Comparison of ENCODE assay signal across 22 cellular contexts in the genomic region with DNA sequence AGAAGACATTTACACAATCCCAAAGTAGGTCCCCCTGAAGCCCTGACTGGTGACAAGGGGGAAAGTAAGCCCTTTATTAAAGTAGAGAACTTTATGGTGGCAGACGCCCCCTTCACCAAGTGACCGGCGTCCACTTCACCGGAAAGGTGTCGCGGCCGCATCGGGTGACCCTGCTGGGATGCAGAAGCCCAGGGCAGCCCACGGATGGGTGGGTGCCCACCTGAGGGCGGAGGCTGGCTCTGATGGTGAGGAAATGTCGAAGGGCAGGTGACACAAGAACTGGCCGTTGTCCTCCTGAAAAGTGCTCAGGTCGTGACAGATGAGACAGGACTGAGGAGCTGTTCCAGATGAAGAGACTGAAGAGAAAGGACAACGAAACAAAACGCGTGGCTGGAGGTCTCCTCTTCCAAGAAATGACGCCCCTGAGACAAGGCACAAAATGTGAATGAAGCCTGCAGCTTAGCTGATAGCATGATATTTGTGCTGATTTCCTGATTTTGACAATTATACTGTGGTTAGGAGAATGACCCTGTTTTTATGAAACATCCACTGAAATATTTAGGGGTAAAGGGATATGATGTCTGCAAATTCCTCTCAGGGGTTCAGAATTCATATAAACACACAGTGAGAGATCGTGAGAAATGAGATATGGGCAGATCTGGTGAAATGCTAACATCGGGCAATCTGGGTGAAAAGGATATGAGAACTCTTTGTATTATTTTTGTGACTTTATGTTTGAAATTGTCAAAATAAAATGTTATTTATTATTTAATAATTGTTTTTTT.
A peak's percentile ranks its signal among the peaks of the same experiment; 100 is the strongest.
DNase-seq lines count a peak whose midpoint lies in the region; ATAC-seq and TF ChIP-seq lines count a peak whose summit lies in the region.
"Had no signal": no experiment of that assay in that cellular context is flagged by ENCODE, and none has a peak within 500 bp of the region (broad histone marks: within the 10 kb centered on the region; RNA-seq: fewer than 3 reads in every experiment).

No MANE protein-coding gene starts in this region.

- ATAC-seq in activated naive CD8-positive, alpha-beta T cell treated with anti-CD3 and anti-CD28 coated beads, Interleukin-2, amount 50 U/mL, for 24 hours: no peak
- ATAC-seq in HG03520 (IDR thresholded peaks at IDR 0.05; ENCODE audit: unreplicated experiment) (no peak), HG03342 (IDR thresholded peaks at IDR 0.05; ENCODE audit: unreplicated experiment) (no peak)
- ATAC-seq: activated naive CD4-positive, alpha-beta T cell treated with anti-CD3 and anti-CD28 coated beads, Interleukin-2, amount 50 U/mL, for 72 hours; lower lobe of right lung had no signal

- no peak for TF ChIP-seq POLR2A in transverse colon (IDR thresholded peaks at IDR 0.05)

- peaks cover 8% of the 10 kb centered on the region for H3K36me3 Mint-ChIP-seq in activated naive CD8-positive, alpha-beta T cell
- H3K36me3 Mint-ChIP-seq in activated naive CD8-positive, alpha-beta T cell treated with anti-CD3 and anti-CD28 coated beads, Interleukin-2, amount 50 U/mL, for 24 hours (ENCODE audit: low read depth): no peaks in the 10 kb centered on the region
- H3K36me3 Mint-ChIP-seq: activated naive CD4-positive, alpha-beta T cell treated with anti-CD3 and anti-CD28 coated beads, Interleukin-2, amount 50 U/mL, for 72 hours had no signal

- H3K27ac ChIP-seq in ascending aorta (peak overlapping the region; percentile 81 to 89), transverse colon (peak overlapping the region; percentile 67 to 83 (median 76))
- H3K27ac ChIP-seq: PC-9, SK-N-MC had no signal

- no peak overlapping the region for H3K4me3 Mint-ChIP-seq in activated naive CD8-positive, alpha-beta T cell
- no peak overlapping the region for H3K4me3 Mint-ChIP-seq in activated naive CD8-positive, alpha-beta T cell treated with anti-CD3 and anti-CD28 coated beads, Interleukin-2, amount 50 U/mL, for 24 hours
- H3K4me3 Mint-ChIP-seq: activated B cell treated with CpG ODN at 0.5 μM for 24 hours; activated CD4-positive, alpha-beta memory T cell treated with anti-CD3 and anti-CD28 coated beads for 36 hours; immature natural killer cell; T-helper 2 cell treated with Interferon-gamma antibody and Interleukin-4, amounts not matched to agents 5 μg/mL and 100 μg/mL, for 36 hours had no signal

- no peak for TF ChIP-seq EP300 in transverse colon (IDR thresholded peaks at IDR 0.05; ENCODE audit: low read depth)

- H3K36me3 ChIP-seq in ascending aorta (no peaks in the 10 kb centered on the region), transverse colon (no peaks in the 10 kb centered on the region)
- H3K36me3 ChIP-seq: lower lobe of right lung had no signal

- 91 to 95% methylated on average over 8 to 19 of the region's 19 CpGs for WGBS in transverse colon (ENCODE audit: low coverage in 1 of 2), 2 donors

- H3K27me3 ChIP-seq in ascending aorta (no peaks in the 10 kb centered on the region), transverse colon (no peaks in the 10 kb centered on the region)
- H3K27me3 ChIP-seq: stomach had no signal

- H3K27me3 Mint-ChIP-seq in activated naive CD8-positive, alpha-beta T cell: no peaks in the 10 kb centered on the region
- H3K27me3 Mint-ChIP-seq in activated naive CD8-positive, alpha-beta T cell treated with anti-CD3 and anti-CD28 coated beads, Interleukin-2, amount 50 U/mL, for 24 hours: no peaks in the 10 kb centered on the region
- H3K27me3 Mint-ChIP-seq: activated B cell treated with CpG ODN at 0.5 μM for 24 hours; activated CD4-positive, alpha-beta memory T cell treated with anti-CD3 and anti-CD28 coated beads for 36 hours had no signal

- H3K4me1 Mint-ChIP-seq in activated naive CD8-positive, alpha-beta T cell (ENCODE audit: low read depth): peaks cover 28% of the 10 kb centered on the region
- peaks cover 20% of the 10 kb centered on the region for H3K4me1 Mint-ChIP-seq in activated naive CD8-positive, alpha-beta T cell treated with anti-CD3 and anti-CD28 coated beads, Interleukin-2, amount 50 U/mL, for 24 hours

- H3K4me3 ChIP-seq in ascending aorta (no peak overlapping the region), transverse colon (no peak overlapping the region)
- H3K4me3 ChIP-seq: lower lobe of right lung, PC-9, SK-N-MC, stomach had no signal

- in situ Hi-C loops in transverse colon (cut with MboI; ENCODE audit: low pct_ligation_motif_present in 1 of 4, low pct_unique_long_range_greater_than_20kb in 1 of 4, low sequenced_read_pairs in 3 of 4): loop anchor here in 3 of 4 donors (25.0 kb wide), 1 partner anchor 391 kb away; no protein-coding TSS in a partner anchor

- H3K9me3 Mint-ChIP-seq in activated naive CD8-positive, alpha-beta T cell (ENCODE audit: low read depth): no peaks in the 10 kb centered on the region
- no peaks in the 10 kb centered on the region for H3K9me3 Mint-ChIP-seq in activated naive CD8-positive, alpha-beta T cell treated with anti-CD3 and anti-CD28 coated beads, Interleukin-2, amount 50 U/mL, for 24 hours
- H3K9me3 Mint-ChIP-seq: activated CD4-positive, alpha-beta memory T cell treated with anti-CD3 and anti-CD28 coated beads for 36 hours; activated naive CD4-positive, alpha-beta T cell treated with anti-CD3 and anti-CD28 coated beads, Interleukin-2, amount 50 U/mL, for 72 hours; immature natural killer cell; T-helper 2 cell treated with Interferon-gamma antibody and Interleukin-4, amounts not matched to agents 5 μg/mL and 100 μg/mL, for 36 hours had no signal

- DNase-seq in activated naive CD8-positive, alpha-beta T cell treated with anti-CD3 and anti-CD28 coated beads, Interleukin-2, amount 50 U/mL, for 24 hours: no peak
- no peak for DNase-seq in ascending aorta (ENCODE audit: low spot score in 2 of 2)
- peak; percentile 87 for DNase-seq in fibroblast of peridontal ligament (ENCODE audit: extremely low read depth)
- no peak for DNase-seq in transverse colon
- no peak for DNase-seq in DMS53 treated with DMSO at 0.1 percent for 48 hours (lab: John Stamatoyannopoulos, UW; ENCODE audit: unreplicated experiment)
- DNase-seq: activated B cell treated with CpG ODN at 0.5 μM for 24 hours; activated CD4-positive, alpha-beta memory T cell treated with anti-CD3 and anti-CD28 coated beads for 36 hours; HCEC 1CT; immature natural killer cell; lower lobe of right lung; NCI-H146; NCI-H82; PC-9; right cardiac atrium; stimulated activated CD4-positive, alpha-beta T cell treated with anti-CD3 and anti-CD28 coated beads, Interleukin-1b, Interleukin-23, amount 100 ng/mL, for 48 hours; stomach had no signal

- no peak for TF ChIP-seq CTCF in ascending aorta (IDR thresholded peaks at IDR 0.05)
- TF ChIP-seq CTCF in transverse colon (IDR thresholded peaks at IDR 0.05): no peak

- H3K4me1 ChIP-seq in ascending aorta: peaks cover 5 to 37% of the 10 kb centered on the region in 2 donors
- H3K4me1 ChIP-seq in transverse colon: peaks cover 20 to 37% (median 22%) of the 10 kb centered on the region in 4 donors

- peak overlapping the region; percentile 22 for H3K27ac Mint-ChIP-seq in activated naive CD8-positive, alpha-beta T cell
- H3K27ac Mint-ChIP-seq in activated naive CD8-positive, alpha-beta T cell treated with anti-CD3 and anti-CD28 coated beads, Interleukin-2, amount 50 U/mL, for 24 hours: no peak overlapping the region
- H3K27ac Mint-ChIP-seq: activated B cell treated with CpG ODN at 0.5 μM for 24 hours; immature natural killer cell; T-helper 2 cell treated with Interferon-gamma antibody and Interleukin-4, amounts not matched to agents 5 μg/mL and 100 μg/mL, for 36 hours had no signal

- H3K9me3 ChIP-seq in ascending aorta (no peaks in the 10 kb centered on the region), transverse colon (no peaks in the 10 kb centered on the region)
- H3K9me3 ChIP-seq: lower lobe of right lung, stomach had no signal

- intact Hi-C loops in ascending aorta (cut with DNase I): loop anchor here (10.0 kb wide), 3 partner anchors 298 to 668 kb away; partner anchors contain the start of genes AGAP3, FASTK, SMARCD3 and TMUB1
- intact Hi-C loops in transverse colon (cut with DNase I; ENCODE audit: low total_unique reads): no loop called here
